Comparison of ENCODE assay signal across 12 cellular contexts in genomic region chr13:113110852-113111315, GRCh38. TPM values are rescaled to one million over a fixed set of nuclear protein-coding genes. Genes with fewer than 3 reads are reported as not detected.
DNase-seq lines count a peak whose midpoint lies in the region; ATAC-seq and TF ChIP-seq lines count a peak whose summit lies in the region.
"Had no signal": no experiment of that assay in that cellular context is flagged by ENCODE, and none has a peak within 500 bp of the region (broad histone marks: within the 10 kb centered on the region; RNA-seq: fewer than 3 reads in every experiment).

No MANE protein-coding gene starts in this region.

- WGBS in esophagus muscularis mucosa: 25% methylated on average over 4 of the region's 49 CpGs
- WGBS in upper lobe of left lung, 2 donors: 29 to 75% methylated on average over 11 to 25 of the region's 49 CpGs

- no peaks in the 10 kb centered on the region for H3K9me3 Mint-ChIP-seq in natural killer cell treated with Interleukin-12 subunit alpha and Interleukin-12 subunit beta and Interleukin-15 and Interleukin-18, amount 100 ng/mL, for 72 hours

- DNase-seq in Right ventricle myocardium superior (no peak), Right ventricle myocardium inferior (ENCODE audit: missing footprints) (no peak), esophagus muscularis mucosa (ENCODE audit: extremely low spot score) (no peak), upper lobe of left lung (no peak), SIG-M5 (lab: John Stamatoyannopoulos, UW) (no peak)
- peak; percentile 35 for DNase-seq in natural killer cell treated with Interleukin-12 subunit alpha and Interleukin-12 subunit beta and Interleukin-15 and Interleukin-18, amount 100 ng/mL, for 72 hours (ENCODE audit: low spot score)
- DNase-seq: kidney glomerular epithelial cell; stimulated activated CD4-positive, alpha-beta T cell treated with anti-CD3 and anti-CD28 coated beads, Interleukin-2, amount 100 ng/mL, for 48 hours had no signal

- no peak overlapping the region for H3K27ac ChIP-seq in esophagus muscularis mucosa (replicated peaks in 1 of 4)
- no peak overlapping the region for H3K27ac ChIP-seq in upper lobe of left lung
- H3K27ac ChIP-seq: C4-2B had no signal

- H3K9me3 ChIP-seq in esophagus muscularis mucosa (no peaks in the 10 kb centered on the region), upper lobe of left lung (no peaks in the 10 kb centered on the region)

- TF ChIP-seq POLR2A in esophagus muscularis mucosa (IDR thresholded peaks at IDR 0.05; ENCODE audit: low read depth) (no peak), upper lobe of left lung (IDR thresholded peaks at IDR 0.05) (no peak)

- peaks cover 12 to 20% (median 18%) of the 10 kb centered on the region in 4 donors for H3K4me1 ChIP-seq in esophagus muscularis mucosa
- H3K4me1 ChIP-seq in upper lobe of left lung: peaks cover 13 to 19% (median 17%) of the 10 kb centered on the region in 4 donors

- TF ChIP-seq CTCF in esophagus muscularis mucosa (IDR thresholded peaks at IDR 0.05) (no peak), upper lobe of left lung (IDR thresholded peaks at IDR 0.05) (no peak)

- no peaks in the 10 kb centered on the region for H3K4me1 Mint-ChIP-seq in natural killer cell treated with Interleukin-12 subunit alpha and Interleukin-12 subunit beta and Interleukin-15 and Interleukin-18, amount 100 ng/mL, for 72 hours (ENCODE audit: low read depth in 2 of 2)

- H3K4me3 ChIP-seq in esophagus muscularis mucosa: peak overlapping the region; percentile 48 to 54 (median 51)
- H3K4me3 ChIP-seq in upper lobe of left lung: peak overlapping the region in 3 of 4 donors; percentile 36 to 55 (median 48)

- H3K27me3 ChIP-seq in esophagus muscularis mucosa (peaks cover 6 to 40% (median 19%) of the 10 kb centered on the region in 4 donors), upper lobe of left lung (peaks cover 0 to 19% (median 16%) of the 10 kb centered on the region in 4 donors)

- H3K36me3 Mint-ChIP-seq in natural killer cell treated with Interleukin-12 subunit alpha and Interleukin-12 subunit beta and Interleukin-15 and Interleukin-18, amount 100 ng/mL, for 72 hours: no peaks in the 10 kb centered on the region

- no peak for TF ChIP-seq EP300 in esophagus muscularis mucosa (IDR thresholded peaks at IDR 0.05)
- no peak for TF ChIP-seq EP300 in upper lobe of left lung (IDR thresholded peaks at IDR 0.05)

- no peak overlapping the region for H3K27ac Mint-ChIP-seq in natural killer cell treated with Interleukin-12 subunit alpha and Interleukin-12 subunit beta and Interleukin-15 and Interleukin-18, amount 100 ng/mL, for 72 hours

- no peaks in the 10 kb centered on the region for H3K27me3 Mint-ChIP-seq in natural killer cell treated with Interleukin-12 subunit alpha and Interleukin-12 subunit beta and Interleukin-15 and Interleukin-18, amount 100 ng/mL, for 72 hours

- H3K36me3 ChIP-seq in esophagus muscularis mucosa: no peaks in the 10 kb centered on the region
- no peaks in the 10 kb centered on the region for H3K36me3 ChIP-seq in upper lobe of left lung

- no peak overlapping the region for H3K4me3 Mint-ChIP-seq in natural killer cell treated with Interleukin-12 subunit alpha and Interleukin-12 subunit beta and Interleukin-15 and Interleukin-18, amount 100 ng/mL, for 72 hours

- ATAC-seq in Right ventricle myocardium superior (ENCODE audit: poor library complexity) (peak; percentile 36), Right ventricle myocardium inferior (no peak), upper lobe of left lung (ENCODE audit: low FRiP score in 2 of 2) (peak in 1 of 2 donors; percentile 60), HG02623 (IDR thresholded peaks at IDR 0.05; ENCODE audit: unreplicated experiment) (no peak), HG02885 (IDR thresholded peaks at IDR 0.05; ENCODE audit: poor library complexity, unreplicated experiment) (no peak)
- ATAC-seq in natural killer cell treated with Interleukin-12 subunit alpha and Interleukin-12 subunit beta and Interleukin-15 and Interleukin-18, amount 100 ng/mL, for 72 hours: no peak

- intact Hi-C loops in Right ventricle myocardium superior (cut with DNase I): no loop called here
- intact Hi-C loops in Right ventricle myocardium inferior (cut with DNase I): no loop called here
- intact Hi-C loops in esophagus muscularis mucosa (cut with DNase I): no loop called here

RNA-seq across cellular contexts. Expression of gene F7, which starts 5.3 kb away (rescaled TPM):
- total RNA-seq in Right ventricle myocardium superior (0.08 TPM), Right ventricle myocardium inferior (not detected), esophagus muscularis mucosa (1 to 10 TPM in 1 of 4 donors, under 1 TPM in 1, not detected in 2; 0.66 to 1.6 TPM), upper lobe of left lung (under 1 TPM in 1 of 6 donors, not detected in 5; 0.20 TPM)
- total RNA-seq in natural killer cell treated with Interleukin-12 subunit alpha and Interleukin-12 subunit beta and Interleukin-15 and Interleukin-18, amount 100 ng/mL, for 72 hours: not detected
- total RNA-seq: dermis microvascular lymphatic vessel endothelial cell had no signal

RNA-seq across cellular contexts. Expression of gene F10, which starts 11.7 kb away (rescaled TPM):
- total RNA-seq in Right ventricle myocardium superior (4.5 TPM), Right ventricle myocardium inferior (5.2 TPM), esophagus muscularis mucosa (10 to 100 TPM in 2 of 4 donors, 1 to 10 TPM in 2; 4.6 to 20.5 (median 11.7) TPM), upper lobe of left lung (10 to 100 TPM in 3 of 6 donors, 1 to 10 TPM in 3; 5.3 to 25.0 (median 8.8) TPM)
- total RNA-seq in natural killer cell treated with Interleukin-12 subunit alpha and Interleukin-12 subunit beta and Interleukin-15 and Interleukin-18, amount 100 ng/mL, for 72 hours: not detected
- total RNA-seq: dermis microvascular lymphatic vessel endothelial cell had no signal

RNA-seq across cellular contexts. Expression of gene PROZ, which starts 47.6 kb away (rescaled TPM):
- total RNA-seq in Right ventricle myocardium superior (not detected), Right ventricle myocardium inferior (not detected), esophagus muscularis mucosa (not detected), upper lobe of left lung (not detected)
- not detected for total RNA-seq in natural killer cell treated with Interleukin-12 subunit alpha and Interleukin-12 subunit beta and Interleukin-15 and Interleukin-18, amount 100 ng/mL, for 72 hours
- total RNA-seq: dermis microvascular lymphatic vessel endothelial cell had no signal
